ENCODE assay signal across 8 cellular contexts in genomic region chr4:1008840-1009646, GRCh38. TPM values are rescaled to one million over a fixed set of nuclear protein-coding genes. Genes with fewer than 3 reads are reported as not detected.
DNase-seq lines count a peak whose midpoint lies in the region; ATAC-seq and TF ChIP-seq lines count a peak whose summit lies in the region.

No MANE protein-coding gene starts in this region.

- POLR2A ChIA-PET in CD4-positive, alpha-beta memory T cell (lab: Charles Lee; ENCODE audit: partially characterized antibody): interaction anchor here (0.7 to 2.5 kb wide), 4 partner anchors 11 to 77 kb away, joined by 3 to 19 read pairs (median 9); partner anchors contain the start of genes DGKQ, GAK, IDUA and TMEM175

- H3K36me3 ChIP-seq in CD4-positive, alpha-beta memory T cell (ENCODE audit: insufficient read depth, low read length): no peaks in the 10 kb centered on the region
- H3K36me3 ChIP-seq in esophagus squamous epithelium (no peaks in the 10 kb centered on the region), ovary (no peaks in the 10 kb centered on the region)

- 3 to 5% methylated on average over 12 to 15 of the region's 46 CpGs for WGBS in esophagus squamous epithelium, 2 donors
- 2 to 3% (median 2%) methylated on average over 24 to 46 of the region's 46 CpGs for WGBS in ovary, 3 donors

- peak overlapping the region; percentile 34 for H3K27ac ChIP-seq in CD4-positive, alpha-beta memory T cell (ENCODE audit: low read depth, low read length)
- H3K27ac ChIP-seq in esophagus squamous epithelium (peak overlapping the region; percentile 36 to 61 (median 50)), ovary (peak overlapping the region in 1 of 2 donors; percentile 11)

- TF ChIP-seq CTCF in esophagus squamous epithelium (IDR thresholded peaks at IDR 0.05) (peak in 1 of 6 experiments; percentile 16), ovary (IDR thresholded peaks at IDR 0.05) (no peak)

- peaks cover 0 to 8% (median 1%) of the 10 kb centered on the region in 8 donors for H3K9me3 Mint-ChIP-seq in CD4-positive, alpha-beta memory T cell

- peak overlapping the region in 1 of 2 donors; percentile 46 for H3K4me3 ChIP-seq in CD4-positive, alpha-beta memory T cell (ENCODE audit: low read length in 2 of 2)
- H3K4me3 ChIP-seq in esophagus squamous epithelium: peak overlapping the region; percentile 46 to 84 (median 64)
- H3K4me3 ChIP-seq in ovary: peak overlapping the region; percentile 58

- peaks cover 0 to 4% of the 10 kb centered on the region in 2 donors for H3K36me3 Mint-ChIP-seq in CD4-positive, alpha-beta memory T cell

- DNase-seq in CD4-positive, alpha-beta memory T cell: peak in 4 of 5 donors; percentile 26 to 52 (median 40)
- DNase-seq in activated CD4-positive, alpha-beta T cell treated with anti-CD3 and anti-CD28 coated beads, Interleukin-2, amount 50 U/mL, for 48 hours: peak; percentile 20 to 39
- DNase-seq in esophagus squamous epithelium (lab: John Stamatoyannopoulos, UW) (no peak), ovary (peak in 2 of 5 donors; percentile 73 to 75), occipital lobe (lab: John Stamatoyannopoulos, UW) (no peak), NCI-H774 (lab: John Stamatoyannopoulos, UW) (no peak)

- H3K4me3 Mint-ChIP-seq in CD4-positive, alpha-beta memory T cell: peak overlapping the region; percentile 68 to 85 (median 80)

- TF ChIP-seq POLR2A in esophagus squamous epithelium (IDR thresholded peaks at IDR 0.05): no peak
- TF ChIP-seq POLR2A in ovary (IDR thresholded peaks at IDR 0.05): no peak

- H3K4me1 ChIP-seq in CD4-positive, alpha-beta memory T cell (ENCODE audit: insufficient read depth, low read length): peaks cover 25% of the 10 kb centered on the region
- H3K4me1 ChIP-seq in esophagus squamous epithelium (peaks cover 22 to 42% (median 29%) of the 10 kb centered on the region in 3 donors), ovary (ENCODE audit: insufficient read depth) (peaks cover 14% of the 10 kb centered on the region)

- CTCF ChIA-PET in CD4-positive, alpha-beta memory T cell (lab: Charles Lee; ENCODE audit: partially characterized antibody): no interaction called here

- peaks cover 6 to 17% (median 13%) of the 10 kb centered on the region in 4 donors for H3K4me1 Mint-ChIP-seq in CD4-positive, alpha-beta memory T cell

- H3K9me3 ChIP-seq in CD4-positive, alpha-beta memory T cell (ENCODE audit: control insufficient read depth in 1 of 2, low read length in 2 of 2): no peaks in the 10 kb centered on the region
- peaks cover 0 to 3% (median 0%) of the 10 kb centered on the region in 3 donors for H3K9me3 ChIP-seq in esophagus squamous epithelium
- H3K9me3 ChIP-seq in ovary: no peaks in the 10 kb centered on the region

- H3K27ac Mint-ChIP-seq in CD4-positive, alpha-beta memory T cell: peak overlapping the region in 6 of 7 donors; percentile 9 to 78 (median 68)

- peaks cover 7% of the 10 kb centered on the region for H3K27me3 ChIP-seq in CD4-positive, alpha-beta memory T cell (ENCODE audit: insufficient read depth, low read length)
- H3K27me3 ChIP-seq in esophagus squamous epithelium (peaks cover 0 to 52% (median 9%) of the 10 kb centered on the region in 4 donors), ovary (peaks cover under 1% of the 10 kb centered on the region)

- peak; percentile 8 for ATAC-seq in HG03045 (IDR thresholded peaks at IDR 0.05; ENCODE audit: unreplicated experiment)
- no peak for ATAC-seq in HG03159 (IDR thresholded peaks at IDR 0.05; ENCODE audit: unreplicated experiment)

- TF ChIP-seq EP300 in ovary (IDR thresholded peaks at IDR 0.05): no peak

- intact Hi-C loops in CD4-positive, alpha-beta memory T cell (cut with micrococcal nuclease): loop anchor here (1.0 kb wide), 4 partner anchors 36 to 335 kb away; partner anchors contain the start of genes ATP5ME, DGKQ, GAK and MYL5
- intact Hi-C loops in esophagus squamous epithelium (cut with DNase I): no loop called here
- intact Hi-C loops in ovary (cut with DNase I): loop anchor here in 1 of 4 donors (5.0 kb wide), 1 partner anchor 343 kb away; no protein-coding TSS in a partner anchor

- peaks cover 16 to 30% of the 10 kb centered on the region in 2 donors for H3K27me3 Mint-ChIP-seq in CD4-positive, alpha-beta memory T cell

RNA-seq across cellular contexts. Expression of gene FGFRL1, which starts 2.4 kb away (rescaled TPM):
- total RNA-seq in CD4-positive, alpha-beta memory T cell: 10 to 100 TPM; 22.4 TPM
- 1 to 10 TPM in 1 of 2 donors, under 1 TPM in 1; 0.64 to 2.3 TPM for polyA plus RNA-seq in CD4-positive, alpha-beta memory T cell
- total RNA-seq in esophagus squamous epithelium (10 to 100 TPM in 1 of 4 donors, 1 to 10 TPM in 3; 2.8 to 10.1 (median 4.7) TPM), ovary (10 to 100 TPM; 23.4 to 59.1 (median 40.2) TPM), occipital lobe (2.3 TPM)
- 10 to 100 TPM; 29.5 to 29.6 TPM for polyA plus RNA-seq in ovary

RNA-seq across cellular contexts. Expression of gene SLC26A1, which starts 15.8 kb away (rescaled TPM):
- total RNA-seq in CD4-positive, alpha-beta memory T cell: 1 to 10 TPM in 1 of 2 experiments, under 1 TPM in 1; 0.55 to 1.6 TPM
- 1 to 10 TPM in 1 of 2 donors, under 1 TPM in 1; 0.59 to 1.0 TPM for polyA plus RNA-seq in CD4-positive, alpha-beta memory T cell
- total RNA-seq in esophagus squamous epithelium: not detected
- 1 to 10 TPM in 1 of 7 donors, under 1 TPM in 5, not detected in 1; 0.10 to 1.1 (median 0.21) TPM for total RNA-seq in ovary
- under 1 TPM; 0.28 to 0.36 TPM for polyA plus RNA-seq in ovary
- total RNA-seq in occipital lobe: 4.2 TPM

RNA-seq across cellular contexts. Expression of gene IDUA, which starts 22.2 kb away (rescaled TPM):
- 10 to 100 TPM; 63.0 to 64.1 TPM for total RNA-seq in CD4-positive, alpha-beta memory T cell
- 10 to 100 TPM in 1 of 2 donors, 1 to 10 TPM in 1; 5.0 to 14.4 TPM for polyA plus RNA-seq in CD4-positive, alpha-beta memory T cell
- total RNA-seq in esophagus squamous epithelium (10 to 100 TPM in 2 of 4 donors, 1 to 10 TPM in 2; 4.3 to 20.5 (median 14.1) TPM), ovary (10 to 100 TPM; 13.9 to 49.1 (median 33.9) TPM), occipital lobe (6.9 TPM)
- polyA plus RNA-seq in ovary: 10 to 100 TPM in 1 of 2 donors, 1 to 10 TPM in 1; 3.1 to 17.2 TPM

RNA-seq across cellular contexts. Expression of gene DGKQ, which starts 35.7 kb away (rescaled TPM):
- total RNA-seq in CD4-positive, alpha-beta memory T cell: 10 to 100 TPM; 25.9 to 29.6 TPM
- 10 to 100 TPM in 1 of 2 donors, 1 to 10 TPM in 1; 1.9 to 10.6 TPM for polyA plus RNA-seq in CD4-positive, alpha-beta memory T cell
- total RNA-seq in esophagus squamous epithelium (10 to 100 TPM in 2 of 4 donors, 1 to 10 TPM in 2; 9.5 to 12.0 (median 10.7) TPM), ovary (10 to 100 TPM in 2 of 7 donors, 1 to 10 TPM in 5; 5.5 to 12.9 (median 7.0) TPM), occipital lobe (6.7 TPM)
- polyA plus RNA-seq in ovary: 1 to 10 TPM in 1 of 2 donors, under 1 TPM in 1; 0.53 to 5.7 TPM

Comparison
In these comparisons a context has a peak if more than half of its experiments do, and no peak if none do; other contexts are left out.
1. DNase-seq: peak in CD4-positive, alpha-beta memory T cell (4 of 5) and activated CD4-positive, alpha-beta T cell treated with anti-CD3 and anti-CD28 coated beads, Interleukin-2, amount 50 U/mL, for 48 hours (2 of 2); none in esophagus squamous epithelium (single experiment), occipital lobe (single experiment) and NCI-H774 (single experiment).